30 cellular contexts compared by ENCODE assay signal in genomic region chr5:170753311-170753710, GRCh38. TPM values are rescaled to one million over a fixed set of nuclear protein-coding genes. Genes with fewer than 3 reads are reported as not detected.
"Had no signal": no experiment of that assay in that cellular context is flagged by ENCODE, and none has a peak within 500 bp of the region (broad histone marks: within the 10 kb centered on the region; RNA-seq: fewer than 3 reads in every experiment).

No MANE protein-coding gene starts in this region.

- H3K4me3 Mint-ChIP-seq: dendritic cell treated with granulocyte-macrophage colony-stimulating factor and Interleukin-4, amounts not matched to agents 40 ng/mL and 50 ng/mL, for 4 days; endodermal cell; naive thymus-derived CD8-positive, alpha-beta T cell; nephron progenitor cell; stimulated activated naive CD8-positive, alpha-beta T cell treated with anti-CD3 and anti-CD28 coated beads, Interleukin-15, amount 100 ng/mL, for 72 hours had no signal

- FAIRE-seq: kidney, urothelium cell line had no signal

- ATAC-seq: gastroesophageal sphincter; heart left ventricle; left lobe of liver; naive thymus-derived CD8-positive, alpha-beta T cell had no signal

- H3K36me3 Mint-ChIP-seq: naive thymus-derived CD8-positive, alpha-beta T cell had no signal

- H2AFZ ChIP-seq: hepatocyte had no signal

- H3K4me2 ChIP-seq: hepatocyte, smooth muscle cell had no signal

- H3K9me3 ChIP-seq: colonic mucosa, esophagus muscularis mucosa, gastroesophageal sphincter, heart left ventricle, suprapubic skin, upper lobe of left lung had no signal

- H3K27me3 ChIP-seq: foreskin keratinocyte, heart left ventricle, hepatocyte, upper lobe of left lung had no signal

- H3K9me3 Mint-ChIP-seq: dendritic cell treated with granulocyte-macrophage colony-stimulating factor and Interleukin-4, amounts not matched to agents 40 ng/mL and 50 ng/mL, for 4 days; endodermal cell; naive thymus-derived CD8-positive, alpha-beta T cell; nephron progenitor cell had no signal

- H3K4me1 Mint-ChIP-seq: naive thymus-derived CD8-positive, alpha-beta T cell; stimulated activated naive CD8-positive, alpha-beta T cell treated with anti-CD3 and anti-CD28 coated beads, Interleukin-15, amount 100 ng/mL, for 72 hours had no signal

- H3K4me3 ChIP-seq: colonic mucosa, esophagus muscularis mucosa, gastroesophageal sphincter, heart left ventricle, hepatocyte, smooth muscle cell, suprapubic skin, upper lobe of left lung had no signal

- H3K36me3 ChIP-seq: colonic mucosa, esophagus muscularis mucosa, gastroesophageal sphincter, heart left ventricle, suprapubic skin, upper lobe of left lung had no signal

- H3K27ac Mint-ChIP-seq: dendritic cell treated with granulocyte-macrophage colony-stimulating factor and Interleukin-4, amounts not matched to agents 40 ng/mL and 50 ng/mL, for 4 days; endodermal cell; naive thymus-derived CD8-positive, alpha-beta T cell; nephron progenitor cell; stimulated activated naive CD8-positive, alpha-beta T cell treated with anti-CD3 and anti-CD28 coated beads, Interleukin-15, amount 100 ng/mL, for 72 hours had no signal

- H3K79me2 ChIP-seq: hepatocyte had no signal

- DNase-seq: colonic mucosa; effector CD8-positive, alpha-beta T cell; heart left ventricle; kidney; mesendoderm; naive thymus-derived CD8-positive, alpha-beta T cell; nephron progenitor cell; nucleus accumbens; stimulated activated CD4-positive, alpha-beta T cell treated with anti-CD3 and anti-CD28 coated beads, Interleukin-12 subunit alpha, Interleukin-12 subunit beta, amount 100 ng/mL, for 4 hours; stimulated activated CD4-positive, alpha-beta T cell treated with anti-CD3 and anti-CD28 coated beads, Interleukin-1b, Interleukin-23, amount 100 ng/mL, for 48 hours; stimulated activated CD4-positive, alpha-beta T cell treated with anti-CD3 and anti-CD28 coated beads, Interleukin-4, amount 100 ng/mL, for 1 hour; stimulated activated CD8-positive, alpha-beta memory T cell treated with anti-CD3 and anti-CD28 coated beads, Interleukin-4, amount 100 ng/mL, for 48 hours; stimulated activated naive CD4-positive, alpha-beta T cell; stimulated activated naive CD8-positive, alpha-beta T cell treated with anti-CD3 and anti-CD28 coated beads, Interleukin-15, amount 100 ng/mL, for 72 hours; upper lobe of left lung had no signal

- H3K27ac ChIP-seq: colonic mucosa, esophagus muscularis mucosa, foreskin keratinocyte, gastroesophageal sphincter, suprapubic skin, upper lobe of left lung had no signal

RNA-seq across cellular contexts. Expression of gene GABRP, which starts 30.2 kb away (rescaled TPM):
- total RNA-seq: chondrocyte; colonic mucosa; epithelial cell of proximal tubule; fibroblast of lung; foreskin keratinocyte; myocyte; naive thymus-derived CD8-positive, alpha-beta T cell; osteocyte had no signal
- polyA plus RNA-seq: fibroblast of lung; foreskin keratinocyte; naive thymus-derived CD8-positive, alpha-beta T cell had no signal
